28 cellular contexts compared by ENCODE assay signal in genomic region chr14:34741840-34742239, GRCh38. TPM values are rescaled to one million over a fixed set of nuclear protein-coding genes. Genes with fewer than 3 reads are reported as not detected.
DNase-seq lines count a peak whose midpoint lies in the region; ATAC-seq and TF ChIP-seq lines count a peak whose summit lies in the region.
"Had no signal": no experiment of that assay in that cellular context is flagged by ENCODE, and none has a peak within 500 bp of the region (broad histone marks: within the 10 kb centered on the region; RNA-seq: fewer than 3 reads in every experiment).

No MANE protein-coding gene starts in this region.

- H3K4me3 Mint-ChIP-seq in T-helper 17 cell = peak overlapping the region; percentile 75
- peak overlapping the region in 1 of 2 donors; percentile 65 for H3K4me3 Mint-ChIP-seq in effector memory CD8-positive, alpha-beta T cell
- no peak overlapping the region for H3K4me3 Mint-ChIP-seq in stimulated activated effector memory CD8-positive, alpha-beta T cell treated with anti-CD3 and anti-CD28 coated beads, Interleukin-12 subunit alpha, Interleukin-12 subunit beta, amount 100 ng/mL, for 72 hours
- H3K4me3 Mint-ChIP-seq: activated CD8-positive, alpha-beta memory T cell treated with anti-CD3 and anti-CD28 coated beads, Interleukin-2, amount 10 ng/mL, durations not matched to agents 7 days and 5 days; activated naive CD4-positive, alpha-beta T cell treated with anti-CD3 and anti-CD28 coated beads, Interleukin-2, amount 10 ng/mL, durations not matched to agents 7 days and 5 days had no signal

- H3K4me1 Mint-ChIP-seq in T-helper 17 cell = peaks cover 53% of the 10 kb centered on the region
- peaks cover 15 to 22% of the 10 kb centered on the region in 2 donors for H3K4me1 Mint-ChIP-seq in effector memory CD8-positive, alpha-beta T cell (ENCODE audit: low read depth in 2 of 2)
- peaks cover 24% of the 10 kb centered on the region for H3K4me1 Mint-ChIP-seq in stimulated activated effector memory CD8-positive, alpha-beta T cell treated with anti-CD3 and anti-CD28 coated beads, Interleukin-12 subunit alpha, Interleukin-12 subunit beta, amount 100 ng/mL, for 72 hours

- peak overlapping the region; percentile 86 for H3K27ac Mint-ChIP-seq in T-helper 17 cell
- peak overlapping the region in 1 of 2 donors; percentile 80 for H3K27ac Mint-ChIP-seq in effector memory CD8-positive, alpha-beta T cell
- peak overlapping the region; percentile 9 for H3K27ac Mint-ChIP-seq in stimulated activated effector memory CD8-positive, alpha-beta T cell treated with anti-CD3 and anti-CD28 coated beads, Interleukin-12 subunit alpha, Interleukin-12 subunit beta, amount 100 ng/mL, for 72 hours
- H3K27ac Mint-ChIP-seq: activated CD8-positive, alpha-beta memory T cell treated with anti-CD3 and anti-CD28 coated beads, Interleukin-2, amount 10 ng/mL, durations not matched to agents 7 days and 5 days; activated naive CD4-positive, alpha-beta T cell treated with anti-CD3 and anti-CD28 coated beads, Interleukin-2, amount 10 ng/mL, durations not matched to agents 7 days and 5 days had no signal

- H3K27ac ChIP-seq in osteoblast (ENCODE audit: low read depth, low read length) = no peak overlapping the region
- H3K27ac ChIP-seq: 22Rv1, breast epithelium, colonic mucosa, foreskin keratinocyte, neutrophil, prostate gland, sigmoid colon, thoracic aorta had no signal

- H3K9me3 ChIP-seq in T-helper 17 cell (ENCODE audit: control insufficient read depth, low read length, poor library complexity, severe bottlenecking) = no peaks in the 10 kb centered on the region
- no peaks in the 10 kb centered on the region for H3K9me3 ChIP-seq in osteoblast (ENCODE audit: low read depth, low read length)
- H3K9me3 ChIP-seq: breast epithelium, colonic mucosa, neutrophil, prostate gland, sigmoid colon, thoracic aorta had no signal

- no peaks in the 10 kb centered on the region for H3K9me3 Mint-ChIP-seq in effector memory CD8-positive, alpha-beta T cell
- no peaks in the 10 kb centered on the region for H3K9me3 Mint-ChIP-seq in stimulated activated effector memory CD8-positive, alpha-beta T cell treated with anti-CD3 and anti-CD28 coated beads, Interleukin-12 subunit alpha, Interleukin-12 subunit beta, amount 100 ng/mL, for 72 hours

- H3K36me3 Mint-ChIP-seq in T-helper 17 cell (ENCODE audit: low read depth) = peaks cover 2% of the 10 kb centered on the region
- H3K36me3 Mint-ChIP-seq in effector memory CD8-positive, alpha-beta T cell (ENCODE audit: insufficient read depth) = peaks cover 5% of the 10 kb centered on the region
- no peaks in the 10 kb centered on the region for H3K36me3 Mint-ChIP-seq in stimulated activated effector memory CD8-positive, alpha-beta T cell treated with anti-CD3 and anti-CD28 coated beads, Interleukin-12 subunit alpha, Interleukin-12 subunit beta, amount 100 ng/mL, for 72 hours
- H3K36me3 Mint-ChIP-seq: activated CD8-positive, alpha-beta memory T cell treated with anti-CD3 and anti-CD28 coated beads, Interleukin-2, amount 10 ng/mL, durations not matched to agents 7 days and 5 days; activated naive CD4-positive, alpha-beta T cell treated with anti-CD3 and anti-CD28 coated beads, Interleukin-2, amount 10 ng/mL, durations not matched to agents 7 days and 5 days had no signal

- H3K79me2 ChIP-seq in osteoblast (ENCODE audit: insufficient read depth, low read length) = no peaks in the 10 kb centered on the region

- H3K4me3 ChIP-seq in osteoblast (ENCODE audit: insufficient read depth, low read length) = no peak overlapping the region
- H3K4me3 ChIP-seq: breast epithelium, colonic mucosa, prostate gland, sigmoid colon, thoracic aorta had no signal

- TF ChIP-seq CTCF in osteoblast (IDR thresholded peaks at IDR 0.05; ENCODE audit: extremely low read depth, low read depth, low read length) = no peak

- H3K36me3 ChIP-seq in osteoblast (ENCODE audit: insufficient read depth, low read length) = no peaks in the 10 kb centered on the region
- H3K36me3 ChIP-seq: breast epithelium, colonic mucosa, neutrophil, prostate gland, sigmoid colon, thoracic aorta had no signal

- H3K4me1 ChIP-seq in osteoblast (ENCODE audit: insufficient read depth, low read length) = no peaks in the 10 kb centered on the region
- H3K4me1 ChIP-seq: breast epithelium, colonic mucosa, foreskin keratinocyte, prostate gland, sigmoid colon had no signal

- peak; percentile 19 for DNase-seq in NOMO-1 treated with DMSO at 0.1 percent for 48 hours (lab: John Stamatoyannopoulos, UW; ENCODE audit: unreplicated experiment)
- DNase-seq in NOMO-1 treated with dmso at 0.1 percent for 144 hours (lab: John Stamatoyannopoulos, UW; ENCODE audit: unreplicated experiment) = no peak
- DNase-seq in T-helper 17 cell = no peak
- no peak for DNase-seq in effector memory CD8-positive, alpha-beta T cell
- no peak for DNase-seq in stimulated activated effector memory CD8-positive, alpha-beta T cell treated with anti-CD3 and anti-CD28 coated beads, Interleukin-12 subunit alpha, Interleukin-12 subunit beta, amount 100 ng/mL, for 72 hours (ENCODE audit: low spot score in 2 of 2)
- DNase-seq in stimulated activated CD4-positive, alpha-beta T cell treated with anti-CD3 and anti-CD28 coated beads, Interleukin-1b, Interleukin-23, amount 100 ng/mL, for 48 hours = no peak
- DNase-seq in osteoblast (ENCODE audit: insufficient read length, low spot score, missing footprints) = no peak
- DNase-seq: activated CD4-positive, alpha-beta T cell treated with anti-CD3 and anti-CD28 coated beads for 48 hours; activated CD8-positive, alpha-beta memory T cell treated with anti-CD3 and anti-CD28 coated beads, Interleukin-2, amount 10 ng/mL, durations not matched to agents 7 days and 5 days; activated naive CD4-positive, alpha-beta T cell treated with anti-CD3 and anti-CD28 coated beads, Interleukin-2, amount 10 ng/mL, durations not matched to agents 7 days and 5 days; amygdala; colonic mucosa; foreskin keratinocyte; H7; KG1; left cardiac atrium; NCI-H1436 treated with DMSO at 0.1 percent for 48 hours; NCI-H446; NCI-H82; sigmoid colon; stimulated activated naive CD8-positive, alpha-beta T cell treated with anti-CD3 and anti-CD28 coated beads, Interleukin-15, Interleukin-2, amounts not matched to agents 100 U/mL and 50 U/mL, for 24 hours had no signal

- no peaks in the 10 kb centered on the region for H3K27me3 Mint-ChIP-seq in T-helper 17 cell
- no peaks in the 10 kb centered on the region for H3K27me3 Mint-ChIP-seq in effector memory CD8-positive, alpha-beta T cell
- H3K27me3 Mint-ChIP-seq: activated naive CD4-positive, alpha-beta T cell treated with anti-CD3 and anti-CD28 coated beads, Interleukin-2, amount 10 ng/mL, durations not matched to agents 7 days and 5 days had no signal

- no peaks in the 10 kb centered on the region for H3K27me3 ChIP-seq in osteoblast (ENCODE audit: insufficient read depth, low read length)
- H3K27me3 ChIP-seq: breast epithelium, colonic mucosa, foreskin keratinocyte, neutrophil, sigmoid colon had no signal

- H2AFZ ChIP-seq in osteoblast (ENCODE audit: low read length) = no peak overlapping the region

- no peak overlapping the region for H3K4me2 ChIP-seq in osteoblast (ENCODE audit: insufficient read depth, low read length)

- H4K20me1 ChIP-seq in osteoblast (ENCODE audit: insufficient read depth, low read length) = no peaks in the 10 kb centered on the region

- ATAC-seq in T-helper 17 cell (peak; percentile 88), GM18907 (IDR thresholded peaks at IDR 0.05; ENCODE audit: unreplicated experiment) (no peak)
- peak; percentile 92 for ATAC-seq in effector memory CD8-positive, alpha-beta T cell (replicated peaks)
- ATAC-seq in stimulated activated effector memory CD8-positive, alpha-beta T cell treated with anti-CD3 and anti-CD28 coated beads, Interleukin-12 subunit alpha, Interleukin-12 subunit beta, amount 100 ng/mL, for 72 hours = no peak
- ATAC-seq: activated CD8-positive, alpha-beta memory T cell treated with anti-CD3 and anti-CD28 coated beads, Interleukin-2, amount 10 ng/mL, durations not matched to agents 7 days and 5 days; esophagus mucosa; foreskin keratinocyte; left cardiac atrium; stimulated activated naive CD8-positive, alpha-beta T cell treated with anti-CD3 and anti-CD28 coated beads, Interleukin-15, Interleukin-2, amounts not matched to agents 100 U/mL and 50 U/mL, for 24 hours had no signal

RNA-seq across cellular contexts. Expression of gene CFL2, which starts 27.4 kb away (rescaled TPM):
- total RNA-seq in T-helper 17 cell (10 to 100 TPM; 41.8 to 44.9 TPM), osteoblast (114 TPM in 2 replicates)

Comparison
In these comparisons a context has a peak if more than half of its experiments do, and no peak if none do; other contexts are left out.
1. ATAC-seq: peak in T-helper 17 cell (single experiment) and effector memory CD8-positive, alpha-beta T cell (single experiment); none in stimulated activated effector memory CD8-positive, alpha-beta T cell treated with anti-CD3 and anti-CD28 coated beads, Interleukin-12 subunit alpha, Interleukin-12 subunit beta, amount 100 ng/mL, for 72 hours (single experiment) and GM18907 (single experiment).